Comparison of ENCODE assay signal across 17 cellular contexts in the genomic region with DNA sequence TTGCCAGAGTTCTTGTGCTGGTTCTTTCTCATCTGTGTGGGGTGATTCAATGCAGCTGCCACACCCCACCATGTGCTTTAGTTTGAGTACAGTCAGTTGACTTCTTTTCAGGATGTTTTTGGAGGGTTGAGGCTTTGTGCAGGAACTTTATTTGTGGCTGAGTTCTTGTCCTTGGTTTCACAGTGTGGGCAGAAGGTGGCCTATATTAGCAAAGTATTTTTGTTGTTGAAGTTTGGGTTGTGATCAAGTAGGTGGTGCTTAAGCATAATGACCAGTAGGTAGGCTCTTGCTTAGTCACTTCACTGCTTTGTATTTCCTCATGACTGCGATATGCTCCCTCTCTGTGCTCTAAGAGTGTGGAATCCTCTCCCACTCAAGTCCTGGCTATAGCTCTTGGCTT.
DNase-seq lines count a peak whose midpoint lies in the region; ATAC-seq and TF ChIP-seq lines count a peak whose summit lies in the region.
"Had no signal": no experiment of that assay in that cellular context is flagged by ENCODE, and none has a peak within 500 bp of the region (broad histone marks: within the 10 kb centered on the region; RNA-seq: fewer than 3 reads in every experiment).

No MANE protein-coding gene starts in this region.

- H3K4me3 ChIP-seq in Panc1 (ENCODE audit: low read depth in 2 of 2, low read length in 2 of 2) (no peak overlapping the region), foreskin fibroblast (ENCODE audit: low read depth in 1 of 2, low read length in 2 of 2) (no peak overlapping the region)
- H3K4me3 ChIP-seq: tibial artery had no signal

- H3K9me3 ChIP-seq in Panc1 (ENCODE audit: control insufficient read depth, insufficient read depth, low read depth, low read length), result peaks cover 3% of the 10 kb centered on the region; the same call in 1 of the 2 replicates
- H3K9me3 ChIP-seq: tibial artery had no signal

- no peak overlapping the region for H3K4me3 Mint-ChIP-seq in activated CD8-positive, alpha-beta T cell treated with anti-CD3 and anti-CD28 coated beads for 36 hours
- H3K4me3 Mint-ChIP-seq: T-helper 17 cell had no signal

- CTCF ChIA-PET in Panc1 (lab: Charles Lee) (no interaction called here), HEK293T (lab: Yijun Ruan, JAX) (no interaction called here)
- CTCF ChIA-PET in activated CD8-positive, alpha-beta T cell treated with anti-CD3 and anti-CD28 coated beads for 36 hours (lab: Charles Lee), result no interaction called here

- no peaks in the 10 kb centered on the region for H3K27me3 ChIP-seq in Panc1 (ENCODE audit: control insufficient read depth, insufficient read depth, low read length)
- H3K27me3 ChIP-seq: tibial artery had no signal

- no peaks in the 10 kb centered on the region for H3K36me3 Mint-ChIP-seq in activated CD8-positive, alpha-beta T cell treated with anti-CD3 and anti-CD28 coated beads for 36 hours (ENCODE audit: low read depth)

- no peaks in the 10 kb centered on the region for H3K27me3 Mint-ChIP-seq in activated CD8-positive, alpha-beta T cell treated with anti-CD3 and anti-CD28 coated beads for 36 hours
- H3K27me3 Mint-ChIP-seq: T-helper 17 cell had no signal

- TF ChIP-seq CTCF in Panc1 (IDR thresholded peaks at IDR 0.05), result no peak
- TF ChIP-seq CTCF in foreskin fibroblast (IDR thresholded peaks at IDR 0.05; ENCODE audit: low read depth, low read length), result no peak
- TF ChIP-seq CTCF in GM20000 (IDR thresholded peaks at IDR 0.05; ENCODE audit: extremely low read depth, missing control alignments), result no peak
- no peak for TF ChIP-seq CTCF in activated CD8-positive, alpha-beta T cell treated with anti-CD3 and anti-CD28 coated beads for 36 hours (IDR thresholded peaks at IDR 0.05)

- peaks cover 13% of the 10 kb centered on the region for H3K9me3 Mint-ChIP-seq in activated CD8-positive, alpha-beta T cell treated with anti-CD3 and anti-CD28 coated beads for 36 hours

- no peaks in the 10 kb centered on the region for H3K36me3 ChIP-seq in Panc1 (ENCODE audit: control insufficient read depth, insufficient read depth, low read length)
- H3K36me3 ChIP-seq: tibial artery had no signal

- peak; percentile 31 for ATAC-seq in GM21576 (IDR thresholded peaks at IDR 0.05; ENCODE audit: unreplicated experiment)
- ATAC-seq in Panc1, result no peak
- ATAC-seq in activated CD8-positive, alpha-beta T cell treated with anti-CD3 and anti-CD28 coated beads for 36 hours, result no peak
- ATAC-seq: T-helper 17 cell had no signal

- BruUV-seq in Panc1 (replicated peaks; lab: Mats Ljungman, UMichigan), result no TSS peak

- DNase-seq in AG20443 (ENCODE audit: low spot score) (peak; percentile 18), Panc1 (ENCODE audit: low read depth, low spot score) (no peak), foreskin fibroblast (peak; percentile 20 to 61), HEK293T (ENCODE audit: extremely low spot score) (no peak), GM20000 (ENCODE audit: low spot score) (no peak), germinal center (ENCODE audit: low spot score) (no peak)
- DNase-seq in activated CD8-positive, alpha-beta T cell treated with anti-CD3 and anti-CD28 coated beads for 36 hours, result no peak
- DNase-seq: activated CD4-positive, alpha-beta T cell treated with anti-CD3 and anti-CD28 coated beads for 48 hours; aorta; glutamatergic neuron; kidney glomerular epithelial cell; NCI-H1417 treated with DMSO at 0.1 percent for 48 hours; NCI-H524; RPMI8226; T-helper 17 cell; tibial artery had no signal

- in situ Hi-C loops in Panc1 (cut with HindIII; ENCODE audit: low pct_unique_long_range_greater_than_20kb, low sequenced_read_pairs), result no loop called here

- H3K4me1 ChIP-seq in Panc1 (ENCODE audit: control insufficient read depth, insufficient read depth, low read length), result no peaks in the 10 kb centered on the region
- H3K4me1 ChIP-seq: tibial artery had no signal

- H3K4me1 Mint-ChIP-seq in activated CD8-positive, alpha-beta T cell treated with anti-CD3 and anti-CD28 coated beads for 36 hours (ENCODE audit: low read depth), result peaks cover 2% of the 10 kb centered on the region
- H3K4me1 Mint-ChIP-seq: T-helper 17 cell had no signal

- H3K27ac ChIP-seq in Panc1 (ENCODE audit: low read length), result peak overlapping the region; percentile 17; the same call in 1 of the 2 replicates
- H3K27ac ChIP-seq: tibial artery had no signal

- intact Hi-C loops in Panc1 (cut with micrococcal nuclease; ENCODE audit: unreplicated experiment), result no loop called here
- intact Hi-C loops in activated CD8-positive, alpha-beta T cell treated with anti-CD3 and anti-CD28 coated beads for 36 hours (cut with micrococcal nuclease), result no loop called here

- H3K27ac Mint-ChIP-seq in activated CD8-positive, alpha-beta T cell treated with anti-CD3 and anti-CD28 coated beads for 36 hours, result no peak overlapping the region
- H3K27ac Mint-ChIP-seq: T-helper 17 cell had no signal

- POLR2A ChIA-PET in Panc1 (lab: Charles Lee) (no interaction called here), HEK293T (lab: Yijun Ruan, JAX) (no interaction called here)
- POLR2A ChIA-PET in activated CD8-positive, alpha-beta T cell treated with anti-CD3 and anti-CD28 coated beads for 36 hours (lab: Charles Lee), result no interaction called here

TF ChIP-seq in HEK293T, 16 proteins besides CTCF, POLR2A, EP300 and RAD21:
- TF ChIP-seq TARDBP (IDR thresholded peaks at IDR 0.05) (no peak), SP1 (IDR thresholded peaks at IDR 0.05) (no peak), FOXK2 (IDR thresholded peaks at IDR 0.05) (no peak), NFRKB (IDR thresholded peaks at IDR 0.05) (no peak), FOXA1 (IDR thresholded peaks at IDR 0.05) (no peak), SUZ12 (IDR thresholded peaks at IDR 0.05) (no peak)
- TF ChIP-seq, protein P1, sequence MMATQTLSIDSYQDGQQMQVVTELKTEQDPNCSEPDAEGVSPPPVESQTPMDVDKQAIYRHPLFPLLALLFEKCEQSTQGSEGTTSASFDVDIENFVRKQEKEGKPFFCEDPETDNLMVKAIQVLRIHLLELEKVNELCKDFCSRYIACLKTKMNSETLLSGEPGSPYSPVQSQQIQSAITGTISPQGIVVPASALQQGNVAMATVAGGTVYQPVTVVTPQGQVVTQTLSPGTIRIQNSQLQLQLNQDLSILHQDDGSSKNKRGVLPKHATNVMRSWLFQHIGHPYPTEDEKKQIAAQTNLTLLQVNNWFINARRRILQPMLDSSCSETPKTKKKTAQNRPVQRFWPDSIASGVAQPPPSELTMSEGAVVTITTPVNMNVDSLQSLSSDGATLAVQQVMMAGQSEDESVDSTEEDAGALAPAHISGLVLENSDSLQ (IDR thresholded peaks at IDR 0.05), result no peak

Comparison
In these comparisons a context has a peak if more than half of its experiments do, and no peak if none do; other contexts are left out.
1. DNase-seq: peak in AG20443 (single experiment) and foreskin fibroblast (2 of 2); none in Panc1 (single experiment), HEK293T (single experiment), GM20000 (single experiment), germinal center (single experiment) and activated CD8-positive, alpha-beta T cell treated with anti-CD3 and anti-CD28 coated beads for 36 hours (single experiment).